Comparison of ENCODE assay signal across 26 cellular contexts in the genomic region with DNA sequence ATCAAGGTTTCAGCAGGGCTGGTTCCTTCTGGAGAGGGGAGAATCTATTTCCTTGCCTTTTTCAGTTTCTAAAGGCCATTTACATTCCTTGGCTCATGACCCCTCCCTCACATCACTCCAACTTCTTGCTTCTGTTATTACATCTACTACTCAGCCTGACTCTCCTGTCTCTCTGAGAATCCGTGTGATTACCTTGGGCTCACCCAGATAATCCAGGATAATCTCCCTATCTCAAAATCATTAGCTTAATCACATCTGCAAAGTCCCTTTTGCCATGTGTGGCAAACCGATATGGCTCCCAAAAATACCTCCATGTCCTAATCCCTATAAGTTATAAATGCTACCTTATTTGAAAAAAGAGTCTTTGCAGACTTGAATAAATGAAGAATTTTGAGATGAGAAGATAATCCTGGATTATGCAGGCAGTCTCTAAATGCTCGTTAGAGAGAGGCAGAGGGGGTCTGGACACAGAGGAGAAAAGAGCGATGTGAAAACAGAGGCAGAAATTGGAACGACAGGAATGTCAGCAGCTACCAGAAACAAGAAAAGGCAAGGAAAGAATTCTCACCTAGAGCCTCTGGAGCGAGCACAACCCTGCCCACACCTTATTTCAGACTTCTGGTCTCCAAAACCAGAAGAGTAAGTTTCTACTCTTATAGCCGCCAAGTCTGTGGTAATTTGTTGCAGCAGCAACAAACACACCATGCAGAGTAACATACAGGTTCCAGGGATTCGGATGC. TPM values are rescaled to one million over a fixed set of nuclear protein-coding genes. Genes with fewer than 3 reads are reported as not detected.
DNase-seq lines count a peak whose midpoint lies in the region; FAIRE-seq and TF ChIP-seq lines count a peak whose summit lies in the region.
"Had no signal": no experiment of that assay in that cellular context is flagged by ENCODE, and none has a peak within 500 bp of the region (broad histone marks: within the 10 kb centered on the region; RNA-seq: fewer than 3 reads in every experiment).

No MANE protein-coding gene starts in this region.

- no peak overlapping the region for H3K23ac ChIP-seq in H9 (ENCODE audit: insufficient read length, low read depth, low read length)

- H3K4me1 Mint-ChIP-seq in H9: peaks cover 64 to 68% of the 10 kb centered on the region in 2 experiments
- H3K4me1 Mint-ChIP-seq in astrocyte (ENCODE audit: low read depth, unreplicated experiment): peaks cover 37% of the 10 kb centered on the region
- H3K4me1 Mint-ChIP-seq in neural progenitor cell: peaks cover 25% of the 10 kb centered on the region
- no peaks in the 10 kb centered on the region for H3K4me1 Mint-ChIP-seq in activated CD4-positive, alpha-beta memory T cell treated with anti-CD3 and anti-CD28 coated beads for 36 hours (ENCODE audit: low read depth)

- H3K4me2 ChIP-seq in H9 (ENCODE audit: insufficient read depth, insufficient read length, low read length) (no peak overlapping the region), astrocyte (ENCODE audit: low read length) (no peak overlapping the region), neural progenitor cell (peak overlapping the region; percentile 43)

- no peaks in the 10 kb centered on the region for H3K27me3 ChIP-seq in H9 (ENCODE audit: insufficient read depth, low read length)
- H3K27me3 ChIP-seq in astrocyte (ENCODE audit: insufficient read depth, low read length): no peaks in the 10 kb centered on the region
- H3K27me3 ChIP-seq in neural progenitor cell: no peaks in the 10 kb centered on the region
- no peaks in the 10 kb centered on the region for H3K27me3 ChIP-seq in stomach
- no peaks in the 10 kb centered on the region for H3K27me3 ChIP-seq in left ventricle myocardium inferior (ENCODE audit: low read depth)
- H3K27me3 ChIP-seq: colonic mucosa, transverse colon had no signal

- peaks cover 23% of the 10 kb centered on the region for H3F3A ChIP-seq in neural progenitor cell (ENCODE audit: low read depth)

- no peak overlapping the region for H2BK5ac ChIP-seq in H9 (ENCODE audit: insufficient read length, low read length)

- no peaks in the 10 kb centered on the region for H3K27me3 Mint-ChIP-seq in H9 (ENCODE audit: low read depth)
- no peaks in the 10 kb centered on the region for H3K27me3 Mint-ChIP-seq in astrocyte (ENCODE audit: low read depth, unreplicated experiment)
- peaks cover 2% of the 10 kb centered on the region for H3K27me3 Mint-ChIP-seq in neural progenitor cell (ENCODE audit: insufficient read depth, low read depth)
- H3K27me3 Mint-ChIP-seq in activated CD4-positive, alpha-beta memory T cell treated with anti-CD3 and anti-CD28 coated beads for 36 hours: no peaks in the 10 kb centered on the region
- H3K27me3 Mint-ChIP-seq: activated naive CD8-positive, alpha-beta T cell; CD4-positive, alpha-beta T cell; effector memory CD8-positive, alpha-beta T cell; naive B cell had no signal

- H2BK120ac ChIP-seq in H9 (ENCODE audit: low read depth, low read length, poor library complexity, severe bottlenecking): no peak overlapping the region

- H4K20me1 ChIP-seq in H9 (ENCODE audit: control insufficient read depth, insufficient read depth, insufficient read length) (no peaks in the 10 kb centered on the region), astrocyte (ENCODE audit: insufficient read depth, low read length) (peaks cover 35% of the 10 kb centered on the region), neural progenitor cell (ENCODE audit: low read depth) (peaks cover 15% of the 10 kb centered on the region)

- peak overlapping the region; percentile 92 to 99 (median 96) for H3K27ac Mint-ChIP-seq in H9
- peak overlapping the region; percentile 77 for H3K27ac Mint-ChIP-seq in astrocyte (ENCODE audit: unreplicated experiment)
- H3K27ac Mint-ChIP-seq in neural progenitor cell: no peak overlapping the region
- no peak overlapping the region for H3K27ac Mint-ChIP-seq in activated CD4-positive, alpha-beta memory T cell treated with anti-CD3 and anti-CD28 coated beads for 36 hours
- H3K27ac Mint-ChIP-seq: activated naive CD8-positive, alpha-beta T cell; CD4-positive, alpha-beta T cell; effector memory CD8-positive, alpha-beta T cell; T-helper 2 cell treated with Interferon-gamma antibody and Interleukin-4, amounts not matched to agents 5 μg/mL and 100 μg/mL, for 36 hours had no signal

- no peak overlapping the region for H2BK15ac ChIP-seq in H9 (ENCODE audit: low read depth, low read length)

- CTCF ChIA-PET in activated CD4-positive, alpha-beta memory T cell treated with anti-CD3 and anti-CD28 coated beads for 36 hours (lab: Charles Lee): no interaction called here

- no peaks in the 10 kb centered on the region for H3K79me1 ChIP-seq in H9 (ENCODE audit: insufficient read depth, low read depth, low read length, poor library complexity, severe bottlenecking)

- no peak overlapping the region for H2AK5ac ChIP-seq in H9 (ENCODE audit: insufficient read length, low read length)

- no CpG with 5 or more reads among the region's 8 CpGs for WGBS in H9 (ENCODE audit: extremely low coverage, insufficient read length, low lambda C conversion rate)
- WGBS in stomach, 5 donors: 73 to 91% (median 84%) methylated on average over 8 of the region's 8 CpGs

- H2BK12ac ChIP-seq in H9 (ENCODE audit: insufficient read length, low read depth, low read length): no peak overlapping the region

- TF ChIP-seq EP300 in stomach (IDR thresholded peaks at IDR 0.05): no peak

- no peak overlapping the region for H4K5ac ChIP-seq in H9 (ENCODE audit: insufficient read length, low read depth, low read length)

- H3K36me3 ChIP-seq in astrocyte (ENCODE audit: insufficient read depth, low read length) (no peaks in the 10 kb centered on the region), neural progenitor cell (no peaks in the 10 kb centered on the region), stomach (no peaks in the 10 kb centered on the region), left ventricle myocardium inferior (no peaks in the 10 kb centered on the region)
- H3K36me3 ChIP-seq: colonic mucosa, transverse colon had no signal

- H3K9me3 ChIP-seq in H9 (ENCODE audit: control insufficient read depth, low read depth, low read length) (no peaks in the 10 kb centered on the region), astrocyte (ENCODE audit: insufficient read depth, low read depth, low read length) (no peaks in the 10 kb centered on the region), neural progenitor cell (ENCODE audit: low read depth) (no peaks in the 10 kb centered on the region), stomach (no peaks in the 10 kb centered on the region), left ventricle myocardium inferior (replicated peaks) (no peaks in the 10 kb centered on the region)
- H3K9me3 ChIP-seq: colonic mucosa, psoas muscle, transverse colon had no signal

- H3K4me1 ChIP-seq in H9 (ENCODE audit: insufficient read depth, low read length) (peaks cover 10% of the 10 kb centered on the region; the same call in 1 of the 2 replicates), astrocyte (ENCODE audit: insufficient read depth, low read length) (no peaks in the 10 kb centered on the region), neural progenitor cell (peaks cover 34% of the 10 kb centered on the region), stomach (peaks cover 0 to 6% (median 1%) of the 10 kb centered on the region in 4 donors), left ventricle myocardium inferior (peaks cover 3% of the 10 kb centered on the region)
- H3K4me1 ChIP-seq: colonic mucosa, psoas muscle had no signal

- no peak overlapping the region for H4K8ac ChIP-seq in H9 (replicated peaks; ENCODE audit: insufficient read length, low read depth, low read length)

- no peak overlapping the region for H3K4me3 Mint-ChIP-seq in H9
- no peak overlapping the region for H3K4me3 Mint-ChIP-seq in astrocyte (ENCODE audit: unreplicated experiment)
- no peak overlapping the region for H3K4me3 Mint-ChIP-seq in neural progenitor cell
- H3K4me3 Mint-ChIP-seq in activated CD4-positive, alpha-beta memory T cell treated with anti-CD3 and anti-CD28 coated beads for 36 hours: no peak overlapping the region
- H3K4me3 Mint-ChIP-seq: activated naive CD8-positive, alpha-beta T cell; CD4-positive, alpha-beta T cell; effector memory CD8-positive, alpha-beta T cell; naive B cell; T-helper 2 cell treated with Interferon-gamma antibody and Interleukin-4, amounts not matched to agents 5 μg/mL and 100 μg/mL, for 36 hours had no signal

- TF ChIP-seq POLR2A in stomach (IDR thresholded peaks at IDR 0.05): no peak

- H4K91ac ChIP-seq in H9 (ENCODE audit: insufficient read length, low read depth, low read length): no peak overlapping the region

- H2BK20ac ChIP-seq in H9 (ENCODE audit: low read depth, low read length, poor library complexity, severe bottlenecking): no peak overlapping the region

- H3K4me3 ChIP-seq in astrocyte (ENCODE audit: insufficient read depth, low read depth, low read length) (no peak overlapping the region), neural progenitor cell (no peak overlapping the region), stomach (no peak overlapping the region), left ventricle myocardium inferior (no peak overlapping the region)
- H3K4me3 ChIP-seq: colonic mucosa, GM12878, psoas muscle, transverse colon had no signal

- DNase-seq in H9: peak; percentile 54
- no peak for DNase-seq in astrocyte (ENCODE audit: low read depth)
- DNase-seq in iPS DF 19.7 (ENCODE audit: low read depth, low spot score): peak; percentile 75
- DNase-seq in neural progenitor cell (ENCODE audit: low spot score): peak; percentile 74
- DNase-seq in stomach: no peak
- no peak for DNase-seq in activated CD4-positive, alpha-beta memory T cell treated with anti-CD3 and anti-CD28 coated beads for 36 hours
- no peak for DNase-seq in left ventricle myocardium inferior
- DNase-seq in hepatic stellate cell (ENCODE audit: low spot score): no peak
- DNase-seq: activated CD4-positive, alpha-beta T cell treated with anti-CD3 and anti-CD28 coated beads for 48 hours; activated effector memory CD4-positive, alpha-beta T cell treated with anti-CD3 and anti-CD28 coated beads, Interleukin-2, amount 50 U/mL, for 16 hours; CD4-positive, alpha-beta T cell; colonic mucosa; DMS 273 treated with DMSO at 0.1 percent for 48 hours; effector memory CD8-positive, alpha-beta T cell; IMR-90; naive B cell; NCI-H146; NCI-H345; nucleus accumbens; psoas muscle; SIG-M5; stimulated activated CD4-positive, alpha-beta T cell treated with anti-CD3 and anti-CD28 coated beads, Interleukin-4, amount 100 ng/mL, for 24 hours; transverse colon had no signal

- TF ChIP-seq CTCF in H9 (conservative IDR thresholded peaks at IDR 0.05) (no peak), astrocyte (IDR thresholded peaks at IDR 0.05; ENCODE audit: insufficient read depth, low read depth, low read length) (no peak), neural progenitor cell (IDR thresholded peaks at IDR 0.05) (no peak), stomach (IDR thresholded peaks at IDR 0.05) (no peak), left ventricle myocardium inferior (IDR thresholded peaks at IDR 0.05; ENCODE audit: borderline replicate concordance) (no peak)

- no peak overlapping the region for H3K56ac ChIP-seq in H9 (ENCODE audit: insufficient read length, low read depth, low read length)

- H3K9me3 Mint-ChIP-seq in H9 (no peaks in the 10 kb centered on the region), astrocyte (ENCODE audit: unreplicated experiment) (no peaks in the 10 kb centered on the region), neural progenitor cell (no peaks in the 10 kb centered on the region)
- H3K9me3 Mint-ChIP-seq in activated CD4-positive, alpha-beta memory T cell treated with anti-CD3 and anti-CD28 coated beads for 36 hours: no peaks in the 10 kb centered on the region
- H3K9me3 Mint-ChIP-seq: CD4-positive, alpha-beta T cell; effector memory CD8-positive, alpha-beta T cell; T-helper 2 cell treated with Interferon-gamma antibody and Interleukin-4, amounts not matched to agents 5 μg/mL and 100 μg/mL, for 36 hours had no signal

- no peaks in the 10 kb centered on the region; a peak in 1 of 7 replicates for H3K36me3 Mint-ChIP-seq in H9 (ENCODE audit: insufficient read depth in 1 of 3, low read depth in 3 of 3)
- no peaks in the 10 kb centered on the region for H3K36me3 Mint-ChIP-seq in astrocyte (ENCODE audit: low read depth, unreplicated experiment)
- peaks cover 2% of the 10 kb centered on the region for H3K36me3 Mint-ChIP-seq in neural progenitor cell
- H3K36me3 Mint-ChIP-seq in activated CD4-positive, alpha-beta memory T cell treated with anti-CD3 and anti-CD28 coated beads for 36 hours: no peaks in the 10 kb centered on the region
- H3K36me3 Mint-ChIP-seq: activated naive CD8-positive, alpha-beta T cell had no signal

- H3K14ac ChIP-seq in H9 (ENCODE audit: insufficient read depth, low read length): no peak overlapping the region

- no peak overlapping the region for H3K9ac ChIP-seq in H9 (ENCODE audit: extremely low read depth, insufficient read length, low read length)
- no peak overlapping the region for H3K9ac ChIP-seq in astrocyte (ENCODE audit: low read length)
- no peak overlapping the region for H3K9ac ChIP-seq in neural progenitor cell

- no peak overlapping the region for H3K4ac ChIP-seq in H9 (ENCODE audit: low read depth, low read length)

- H3T11ph ChIP-seq in H9 (ENCODE audit: low read length): no peak overlapping the region

- intact Hi-C loops in stomach (cut with DNase I; ENCODE audit: low total_unique reads) (no loop called here), left ventricle myocardium inferior (cut with micrococcal nuclease) (no loop called here)
- intact Hi-C loops in activated CD4-positive, alpha-beta memory T cell treated with anti-CD3 and anti-CD28 coated beads for 36 hours (cut with micrococcal nuclease): no loop called here

- peaks cover 2% of the 10 kb centered on the region; the same call in 1 of the 2 replicates for H3K79me2 ChIP-seq in H9 (ENCODE audit: insufficient read depth, low read length)
- H3K79me2 ChIP-seq in astrocyte (ENCODE audit: insufficient read depth, low read length): peaks cover 62% of the 10 kb centered on the region
- H3K79me2 ChIP-seq in neural progenitor cell (ENCODE audit: low read depth): peaks cover 87% of the 10 kb centered on the region

- H3K27ac ChIP-seq in H9 (ENCODE audit: insufficient read length, low read depth, low read length): peak overlapping the region; percentile 3
- no peak overlapping the region for H3K27ac ChIP-seq in astrocyte (ENCODE audit: low read depth, low read length)
- peak overlapping the region; percentile 79 for H3K27ac ChIP-seq in neural progenitor cell
- no peak overlapping the region for H3K27ac ChIP-seq in stomach
- no peak overlapping the region for H3K27ac ChIP-seq in left ventricle myocardium inferior (replicated peaks)
- H3K27ac ChIP-seq: colonic mucosa, psoas muscle, transverse colon had no signal

- H3K23me2 ChIP-seq in H9 (ENCODE audit: insufficient read length, low read depth, low read length, poor library complexity, severe bottlenecking): no peaks in the 10 kb centered on the region

- H2AFZ ChIP-seq in H9 (ENCODE audit: low read length): no peak overlapping the region
- no peak overlapping the region for H2AFZ ChIP-seq in astrocyte (ENCODE audit: low read depth, low read length)
- no peak overlapping the region for H2AFZ ChIP-seq in neural progenitor cell (replicated peaks)

- no peak overlapping the region for H3K18ac ChIP-seq in H9 (ENCODE audit: insufficient read length, low read depth, low read length)

- POLR2A ChIA-PET in activated CD4-positive, alpha-beta memory T cell treated with anti-CD3 and anti-CD28 coated beads for 36 hours (lab: Charles Lee): no interaction called here

- FAIRE-seq in astrocyte (lab: Jason Lieb, UNC): no peak
- FAIRE-seq: GM12878 had no signal

RNA-seq across cellular contexts. Expression of gene ARHGAP32, which starts 23.6 kb away (rescaled TPM):
- total RNA-seq in H9 (2021): 21.0 and 22.0 TPM in 2 replicates
- total RNA-seq in astrocyte: 20.6 and 21.6 TPM in 2 replicates
- total RNA-seq in neural progenitor cell (ENCODE audit: low replicate concordance): 14.7 and 21.4 TPM in 2 replicates
- 10 to 100 TPM; 30.0 to 70.1 (median 45.5) TPM for total RNA-seq in stomach
- polyA plus RNA-seq in stomach: 1 to 10 TPM; 2.9 to 4.6 (median 4.3) TPM
- 1 to 10 TPM; 3.7 to 4.3 TPM for total RNA-seq in activated CD4-positive, alpha-beta memory T cell treated with anti-CD3 and anti-CD28 coated beads for 36 hours
- 5.3 TPM for total RNA-seq in left ventricle myocardium inferior

Comparison
In these comparisons a context has a peak if more than half of its experiments do, and no peak if none do; other contexts are left out.
1. DNase-seq: peak in H9 (single experiment), iPS DF 19.7 (single experiment) and neural progenitor cell (single experiment); none in astrocyte (single experiment), stomach (single experiment), activated CD4-positive, alpha-beta memory T cell treated with anti-CD3 and anti-CD28 coated beads for 36 hours (single experiment), left ventricle myocardium inferior (single experiment) and hepatic stellate cell (single experiment).
2. H3K27ac ChIP-seq: peak in H9 (single experiment) and neural progenitor cell (single experiment); none in astrocyte (single experiment), stomach (0 of 5) and left ventricle myocardium inferior (single experiment).
3. H3K27ac Mint-ChIP-seq: peak in H9 (3 of 3) and astrocyte (single experiment); none in neural progenitor cell (single experiment) and activated CD4-positive, alpha-beta memory T cell treated with anti-CD3 and anti-CD28 coated beads for 36 hours (single experiment).